In genomic region chr6:136188492-136188891, GRCh38 we compare ENCODE assay signal across 21 cellular contexts.
"Had no signal": no experiment of that assay in that cellular context is flagged by ENCODE, and none has a peak within 500 bp of the region (broad histone marks: within the 10 kb centered on the region; RNA-seq: fewer than 3 reads in every experiment).

No MANE protein-coding gene starts in this region.

- H3K27ac ChIP-seq: epithelial cell of prostate, esophagus muscularis mucosa, gastrocnemius medialis, psoas muscle, right lobe of liver, testis, tibial nerve, upper lobe of right lung, vagina had no signal

- H3K4me1 ChIP-seq: esophagus muscularis mucosa, gastrocnemius medialis, psoas muscle, right lobe of liver, testis, tibial nerve, upper lobe of right lung, vagina had no signal

- H3K27ac Mint-ChIP-seq: dendritic cell treated with granulocyte-macrophage colony-stimulating factor and Interleukin-4, amounts not matched to agents 40 ng/mL and 50 ng/mL, for 4 days; effector memory CD8-positive, alpha-beta T cell; naive thymus-derived CD4-positive, alpha-beta T cell; stimulated activated naive B cell treated with anti-CD40 and anti-IgM and Interleukin-4, amounts not matched to agents 10 μg/mL and 1 μg/mL and 100 μg/mL, for 72 hours; stimulated activated naive CD8-positive, alpha-beta T cell treated with anti-CD3 and anti-CD28 coated beads, Interleukin-15, amount 100 ng/mL, for 72 hours had no signal

- DNase-seq: effector memory CD8-positive, alpha-beta T cell; gastrocnemius medialis; mammary epithelial cell; naive thymus-derived CD4-positive, alpha-beta T cell; nephron progenitor cell; nucleus accumbens; psoas muscle; retina; right lobe of liver; stimulated activated CD4-positive, alpha-beta T cell treated with anti-CD3 and anti-CD28 coated beads, Interleukin-2, amount 100 ng/mL, for 24 hours; stimulated activated CD4-positive, alpha-beta T cell treated with anti-CD3 and anti-CD28 coated beads, Interleukin-4, amount 100 ng/mL, for 4 hours; stimulated activated naive B cell treated with anti-CD40 and anti-IgM and Interleukin-4, amounts not matched to agents 10 μg/mL and 1 μg/mL and 100 μg/mL, for 72 hours; stimulated activated naive CD8-positive, alpha-beta T cell treated with anti-CD3 and anti-CD28 coated beads, Interleukin-15, amount 100 ng/mL, for 72 hours; testis; upper lobe of right lung had no signal

- H3K27me3 ChIP-seq: esophagus muscularis mucosa, gastrocnemius medialis, right lobe of liver, testis, tibial nerve, upper lobe of right lung, vagina had no signal

- H3K9me3 ChIP-seq: esophagus muscularis mucosa, gastrocnemius medialis, psoas muscle, right lobe of liver, testis, tibial nerve, upper lobe of right lung, vagina had no signal

- H3K4me3 Mint-ChIP-seq: dendritic cell treated with granulocyte-macrophage colony-stimulating factor and Interleukin-4, amounts not matched to agents 40 ng/mL and 50 ng/mL, for 4 days; effector memory CD8-positive, alpha-beta T cell; naive thymus-derived CD4-positive, alpha-beta T cell; nephron progenitor cell; stimulated activated naive B cell treated with anti-CD40 and anti-IgM and Interleukin-4, amounts not matched to agents 10 μg/mL and 1 μg/mL and 100 μg/mL, for 72 hours; stimulated activated naive CD8-positive, alpha-beta T cell treated with anti-CD3 and anti-CD28 coated beads, Interleukin-15, amount 100 ng/mL, for 72 hours had no signal

- H3K4me1 Mint-ChIP-seq: naive thymus-derived CD4-positive, alpha-beta T cell; stimulated activated naive CD8-positive, alpha-beta T cell treated with anti-CD3 and anti-CD28 coated beads, Interleukin-15, amount 100 ng/mL, for 72 hours had no signal

- H3K36me3 ChIP-seq: right lobe of liver, vagina had no signal

- ATAC-seq: effector memory CD8-positive, alpha-beta T cell; gastrocnemius medialis; left lobe of liver; naive thymus-derived CD4-positive, alpha-beta T cell; psoas muscle; right lobe of liver; stimulated activated naive B cell treated with anti-CD40 and anti-IgM and Interleukin-4, amounts not matched to agents 10 μg/mL and 1 μg/mL and 100 μg/mL, for 72 hours; stimulated activated naive CD8-positive, alpha-beta T cell treated with anti-CD3 and anti-CD28 coated beads, Interleukin-15, amount 100 ng/mL, for 72 hours; upper lobe of right lung had no signal

- H3K27me3 Mint-ChIP-seq: dendritic cell treated with granulocyte-macrophage colony-stimulating factor and Interleukin-4, amounts not matched to agents 40 ng/mL and 50 ng/mL, for 4 days; naive thymus-derived CD4-positive, alpha-beta T cell; stimulated activated naive B cell treated with anti-CD40 and anti-IgM and Interleukin-4, amounts not matched to agents 10 μg/mL and 1 μg/mL and 100 μg/mL, for 72 hours; stimulated activated naive CD8-positive, alpha-beta T cell treated with anti-CD3 and anti-CD28 coated beads, Interleukin-15, amount 100 ng/mL, for 72 hours had no signal

- H3K4me3 ChIP-seq: esophagus muscularis mucosa, gastrocnemius medialis, psoas muscle, right lobe of liver, testis, tibial nerve, upper lobe of right lung, vagina had no signal

- H3K9me3 Mint-ChIP-seq: dendritic cell treated with granulocyte-macrophage colony-stimulating factor and Interleukin-4, amounts not matched to agents 40 ng/mL and 50 ng/mL, for 4 days; effector memory CD8-positive, alpha-beta T cell; naive thymus-derived CD4-positive, alpha-beta T cell; nephron progenitor cell; stimulated activated naive CD8-positive, alpha-beta T cell treated with anti-CD3 and anti-CD28 coated beads, Interleukin-15, amount 100 ng/mL, for 72 hours had no signal
